16 cellular contexts compared by ENCODE assay signal in the genomic region with DNA sequence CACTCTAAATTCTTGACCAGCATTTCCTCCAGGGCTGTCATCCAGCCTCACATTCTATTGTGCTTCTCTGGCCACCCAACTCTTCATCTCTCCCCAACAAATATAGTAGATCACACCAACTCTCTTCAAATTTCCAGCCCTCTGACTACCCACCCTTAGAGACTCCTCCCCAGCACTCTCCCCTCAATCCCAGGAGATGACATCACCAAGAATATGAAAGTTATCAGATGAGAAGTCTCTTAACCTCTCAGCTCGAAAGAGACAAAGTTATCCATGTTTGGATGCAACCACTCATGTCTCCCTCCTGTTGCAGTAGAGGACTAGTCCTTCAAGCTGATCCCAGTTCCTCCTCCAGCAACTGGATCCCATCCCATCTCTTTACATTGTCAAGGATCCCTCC.
"Had no signal": no experiment of that assay in that cellular context is flagged by ENCODE, and none has a peak within 500 bp of the region (broad histone marks: within the 10 kb centered on the region; RNA-seq: fewer than 3 reads in every experiment).

No MANE protein-coding gene starts in this region.

- H3K27ac Mint-ChIP-seq: activated CD8-positive, alpha-beta memory T cell treated with anti-CD3 and anti-CD28 coated beads, Interleukin-2, amount 10 ng/mL, durations not matched to agents 7 days and 5 days; activated naive CD4-positive, alpha-beta T cell treated with anti-CD3 and anti-CD28 coated beads, Interleukin-2, amount 10 ng/mL, durations not matched to agents 7 days and 5 days; activated T-cell treated with anti-CD3 and anti-CD28 coated beads, Interleukin-2, amount 50 U/mL, for 24 hours; dendritic cell treated with granulocyte-macrophage colony-stimulating factor and Interleukin-4, amounts not matched to agents 40 ng/mL and 50 ng/mL, for 4 days had no signal

- DNase-seq: activated CD4-positive, alpha-beta T cell treated with anti-CD3 and anti-CD28 coated beads for 1 hour; activated CD4-positive, alpha-beta T cell treated with anti-CD3 and anti-CD28 coated beads, Interleukin-2, amount 50 U/mL, for 4 hours; activated CD8-positive, alpha-beta memory T cell treated with anti-CD3 and anti-CD28 coated beads, Interleukin-2, amount 10 ng/mL, durations not matched to agents 7 days and 5 days; activated naive CD4-positive, alpha-beta T cell treated with anti-CD3 and anti-CD28 coated beads, Interleukin-2, amount 10 ng/mL, durations not matched to agents 7 days and 5 days; amniotic stem cell; effector CD8-positive, alpha-beta T cell; heart left ventricle; kidney glomerular epithelial cell; left ventricle myocardium superior; stimulated activated CD4-positive, alpha-beta T cell treated with anti-CD3 and anti-CD28 coated beads, Interleukin-2, amount 100 ng/mL, for 24 hours; stomach; T-helper 2 cell had no signal

- ATAC-seq: activated CD8-positive, alpha-beta memory T cell treated with anti-CD3 and anti-CD28 coated beads, Interleukin-2, amount 10 ng/mL, durations not matched to agents 7 days and 5 days; esophagus mucosa; gastroesophageal sphincter; heart left ventricle; left ventricle myocardium superior had no signal

- H3K36me3 Mint-ChIP-seq: activated CD8-positive, alpha-beta memory T cell treated with anti-CD3 and anti-CD28 coated beads, Interleukin-2, amount 10 ng/mL, durations not matched to agents 7 days and 5 days; activated naive CD4-positive, alpha-beta T cell treated with anti-CD3 and anti-CD28 coated beads, Interleukin-2, amount 10 ng/mL, durations not matched to agents 7 days and 5 days had no signal

- H3K4me3 Mint-ChIP-seq: activated CD8-positive, alpha-beta memory T cell treated with anti-CD3 and anti-CD28 coated beads, Interleukin-2, amount 10 ng/mL, durations not matched to agents 7 days and 5 days; activated naive CD4-positive, alpha-beta T cell treated with anti-CD3 and anti-CD28 coated beads, Interleukin-2, amount 10 ng/mL, durations not matched to agents 7 days and 5 days; activated T-cell treated with anti-CD3 and anti-CD28 coated beads, Interleukin-2, amount 50 U/mL, for 24 hours; dendritic cell treated with granulocyte-macrophage colony-stimulating factor and Interleukin-4, amounts not matched to agents 40 ng/mL and 50 ng/mL, for 4 days had no signal

- H3K9me3 Mint-ChIP-seq: activated naive CD4-positive, alpha-beta T cell treated with anti-CD3 and anti-CD28 coated beads, Interleukin-2, amount 10 ng/mL, durations not matched to agents 7 days and 5 days; dendritic cell treated with granulocyte-macrophage colony-stimulating factor and Interleukin-4, amounts not matched to agents 40 ng/mL and 50 ng/mL, for 4 days had no signal

- H3K27me3 Mint-ChIP-seq: activated CD8-positive, alpha-beta memory T cell treated with anti-CD3 and anti-CD28 coated beads, Interleukin-2, amount 10 ng/mL, durations not matched to agents 7 days and 5 days; activated T-cell treated with anti-CD3 and anti-CD28 coated beads, Interleukin-2, amount 50 U/mL, for 24 hours had no signal
